1 cellular context compared by ENCODE assay signal in the genomic region with DNA sequence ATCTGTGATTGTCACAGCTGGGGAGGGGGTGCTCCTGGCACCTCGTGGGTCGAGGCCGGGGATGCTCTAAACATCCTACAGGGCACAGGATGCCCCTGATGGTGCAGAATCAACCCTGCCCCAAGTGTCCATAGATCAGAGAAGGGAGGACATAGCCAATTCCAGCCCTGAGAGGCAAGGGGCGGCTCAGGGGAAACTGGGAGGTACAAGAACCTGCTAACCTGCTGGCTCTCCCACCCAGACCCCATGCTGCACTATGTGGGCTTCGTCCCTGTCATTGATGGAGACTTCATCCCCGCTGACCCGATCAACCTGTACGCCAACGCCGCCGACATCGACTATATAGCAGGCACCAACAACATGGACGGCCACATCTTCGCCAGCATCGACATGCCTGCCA. TPM values are rescaled to one million over a fixed set of nuclear protein-coding genes. Genes with fewer than 3 reads are reported as not detected.
"Had no signal": no experiment of that assay in that cellular context is flagged by ENCODE, and none has a peak within 500 bp of the region (broad histone marks: within the 10 kb centered on the region; RNA-seq: fewer than 3 reads in every experiment).

No MANE protein-coding gene starts in this region.

RNA-seq across cellular contexts. Expression of gene CEL, which starts 6.7 kb away (rescaled TPM):
- total RNA-seq: ascending aorta had no signal
